ENCODE assay signal across 8 cellular contexts in genomic region chr6:138772596-138773176, GRCh38. TPM values are rescaled to one million over a fixed set of nuclear protein-coding genes. Genes with fewer than 3 reads are reported as not detected.
DNase-seq lines count a peak whose midpoint lies in the region; ATAC-seq and TF ChIP-seq lines count a peak whose summit lies in the region.

No MANE protein-coding gene starts in this region.

- peaks cover 9% of the 10 kb centered on the region for H3K4me1 Mint-ChIP-seq in T-helper 17 cell

- H3K4me3 Mint-ChIP-seq in T-helper 17 cell, result peak overlapping the region; percentile 99

- TF ChIP-seq POLR2A in spleen (IDR thresholded peaks at IDR 0.05), result no peak

- H3K4me1 ChIP-seq in foreskin keratinocyte (no peaks in the 10 kb centered on the region), spleen (peaks cover 4 to 45% (median 22%) of the 10 kb centered on the region in 6 donors)

- no peaks in the 10 kb centered on the region for H3K36me3 Mint-ChIP-seq in T-helper 17 cell (ENCODE audit: low read depth)

- 22 to 31% (median 23%) methylated on average over 8 of the region's 8 CpGs for WGBS in spleen, 5 donors

- H3K27ac ChIP-seq in foreskin keratinocyte, result peak overlapping the region; percentile 83
- peak overlapping the region; percentile 94 to 99 (median 96) for H3K27ac ChIP-seq in spleen

- peak overlapping the region; percentile 63 to 81 (median 73) for H3K4me3 ChIP-seq in spleen

- H3K27me3 ChIP-seq in foreskin keratinocyte (no peaks in the 10 kb centered on the region), spleen (replicated peaks in 1 of 7) (no peaks in the 10 kb centered on the region)

- H3K27me3 Mint-ChIP-seq in T-helper 17 cell, result peaks cover 7% of the 10 kb centered on the region

- peaks cover 0 to 23% (median 13%) of the 10 kb centered on the region in 6 donors for H3K36me3 ChIP-seq in spleen

- intact Hi-C loops in spleen (cut with DNase I; ENCODE audit: low total_unique reads), result no loop called here

- ATAC-seq in GM19395 (IDR thresholded peaks at IDR 0.05; ENCODE audit: unreplicated experiment), result peak; percentile 0
- no peak for ATAC-seq in T-helper 17 cell
- no peak for ATAC-seq in foreskin keratinocyte
- ATAC-seq in HG02981 (IDR thresholded peaks at IDR 0.05; ENCODE audit: unreplicated experiment), result no peak
- no peak for ATAC-seq in GM19324 (IDR thresholded peaks at IDR 0.05; ENCODE audit: low FRiP score, unreplicated experiment)

- peak; percentile 12 for DNase-seq in A172 (ENCODE audit: low spot score)
- DNase-seq in T-helper 17 cell, result no peak
- DNase-seq in foreskin keratinocyte, result no peak
- DNase-seq in spleen, result no peak
- no peak for DNase-seq in activated effector memory CD4-positive, alpha-beta T cell treated with Interleukin-2 at 50 U/mL for 16 hours

- H3K9me3 ChIP-seq in T-helper 17 cell (ENCODE audit: control insufficient read depth, low read length, poor library complexity, severe bottlenecking), result no peaks in the 10 kb centered on the region
- no peaks in the 10 kb centered on the region for H3K9me3 ChIP-seq in spleen

- TF ChIP-seq CTCF in foreskin keratinocyte (conservative IDR thresholded peaks at IDR 0.05) (no peak), spleen (IDR thresholded peaks at IDR 0.05 in 8 of 11, conservative IDR thresholded peaks at IDR 0.05 in 3 of 11) (no peak)

- H3K27ac Mint-ChIP-seq in T-helper 17 cell, result peak overlapping the region; percentile 100

RNA-seq across cellular contexts. Expression of gene CCDC28A, which starts 0.9 kb away (rescaled TPM):
- 11.9 and 18.3 TPM in 2 replicates for total RNA-seq in A172 (2014; rRNA removed; shearing (Covaris generic))
- total RNA-seq in T-helper 17 cell (10 to 100 TPM; 21.3 to 26.2 TPM), foreskin keratinocyte (9.9 TPM in 2 replicates), spleen (10 to 100 TPM; 20.0 to 36.9 (median 28.9) TPM)
- polyA plus RNA-seq in foreskin keratinocyte (9.9 and 10.6 TPM in 2 replicates), spleen (10 to 100 TPM; 35.3 to 43.9 (median 43.0) TPM)

RNA-seq across cellular contexts. Expression of gene ECT2L, which starts 23.2 kb away (rescaled TPM):
- total RNA-seq in A172 (2014; rRNA removed; shearing (Covaris generic)), result not detected in 2 replicates
- not detected for total RNA-seq in T-helper 17 cell
- not detected in 2 replicates for total RNA-seq in foreskin keratinocyte
- not detected in 2 replicates for polyA plus RNA-seq in foreskin keratinocyte
- total RNA-seq in spleen, result under 1 TPM in 1 of 7 donors, not detected in 6; 0.13 TPM
- polyA plus RNA-seq in spleen, result under 1 TPM in 2 of 3 donors, not detected in 1; 0.12 to 0.17 TPM
